ENCODE assay signal across 23 cellular contexts in genomic region chr2:121408641-121409040, GRCh38.
A peak's percentile ranks its signal among the peaks of the same experiment; 100 is the strongest.
DNase-seq lines count a peak whose midpoint lies in the region; ATAC-seq and TF ChIP-seq lines count a peak whose summit lies in the region.
"Had no signal": no experiment of that assay in that cellular context is flagged by ENCODE, and none has a peak within 500 bp of the region (broad histone marks: within the 10 kb centered on the region; RNA-seq: fewer than 3 reads in every experiment).

No MANE protein-coding gene starts in this region.

- no peak for ATAC-seq in natural killer cell
- no peak for ATAC-seq in natural killer cell treated with Interleukin-12 subunit alpha and Interleukin-12 subunit beta and Interleukin-15 and Interleukin-18, amount 100 ng/mL, for 72 hours
- ATAC-seq in T-cell (replicated peaks in 1 of 4): no peak
- ATAC-seq: HepG2, T-helper 17 cell had no signal

- H3K36me3 ChIP-seq in brain microvascular endothelial cell (replicated peaks): peaks cover 7% of the 10 kb centered on the region

- DNase-seq in natural killer cell (no peak), brain microvascular endothelial cell (no peak), fibroblast of peridontal ligament (ENCODE audit: extremely low read depth) (peak; percentile 32), stromal cell of bone marrow (ENCODE audit: low read depth) (peak; percentile 8), T-cell (no peak), CD14-positive monocyte (ENCODE audit: low spot score) (no peak)
- no peak for DNase-seq in natural killer cell treated with Interleukin-12 subunit alpha and Interleukin-12 subunit beta and Interleukin-15 and Interleukin-18, amount 100 ng/mL, for 72 hours (ENCODE audit: low spot score)
- DNase-seq in activated CD4-positive, alpha-beta T cell treated with anti-CD3 and anti-CD28 coated beads for 4 hours: no peak
- DNase-seq: activated naive CD4-positive, alpha-beta T cell treated with anti-CD3 and anti-CD28 coated beads, Interleukin-2, amount 10 ng/mL, durations not matched to agents 7 days and 5 days; Caco-2; effector CD8-positive, alpha-beta T cell; glutamatergic neuron; mammary epithelial cell; NCI-H1048; NCI-H2029; NCI-H526 treated with DMSO at 0.1 percent for 48 hours; T-helper 17 cell had no signal

- H3K4me3 Mint-ChIP-seq in natural killer cell (no peak overlapping the region), T-cell (no peak overlapping the region), CD14-positive monocyte (no peak overlapping the region)
- H3K4me3 Mint-ChIP-seq in natural killer cell treated with Interleukin-12 subunit alpha and Interleukin-12 subunit beta and Interleukin-15 and Interleukin-18, amount 100 ng/mL, for 72 hours: no peak overlapping the region
- H3K4me3 Mint-ChIP-seq: activated naive CD4-positive, alpha-beta T cell treated with anti-CD3 and anti-CD28 coated beads, Interleukin-2, amount 10 ng/mL, durations not matched to agents 7 days and 5 days; T-helper 17 cell had no signal

- H3K27me3 Mint-ChIP-seq in natural killer cell (ENCODE audit: low read depth in 2 of 2) (no peaks in the 10 kb centered on the region), T-cell (no peaks in the 10 kb centered on the region), CD14-positive monocyte (ENCODE audit: low read depth in 3 of 3) (no peaks in the 10 kb centered on the region)
- no peaks in the 10 kb centered on the region for H3K27me3 Mint-ChIP-seq in natural killer cell treated with Interleukin-12 subunit alpha and Interleukin-12 subunit beta and Interleukin-15 and Interleukin-18, amount 100 ng/mL, for 72 hours
- H3K27me3 Mint-ChIP-seq: activated naive CD4-positive, alpha-beta T cell treated with anti-CD3 and anti-CD28 coated beads, Interleukin-2, amount 10 ng/mL, durations not matched to agents 7 days and 5 days; T-helper 17 cell had no signal

- POLR2A ChIA-PET in T-cell (lab: Charles Lee): no interaction called here

- H3K36me3 Mint-ChIP-seq in natural killer cell (peaks cover 26% of the 10 kb centered on the region), T-cell (peaks cover 47% of the 10 kb centered on the region), CD14-positive monocyte (peaks cover 60 to 73% of the 10 kb centered on the region in 2 donors)
- peaks cover 10% of the 10 kb centered on the region for H3K36me3 Mint-ChIP-seq in natural killer cell treated with Interleukin-12 subunit alpha and Interleukin-12 subunit beta and Interleukin-15 and Interleukin-18, amount 100 ng/mL, for 72 hours

- H3K9me3 Mint-ChIP-seq in natural killer cell (no peaks in the 10 kb centered on the region), T-cell (no peaks in the 10 kb centered on the region), CD14-positive monocyte (no peaks in the 10 kb centered on the region)
- H3K9me3 Mint-ChIP-seq in natural killer cell treated with Interleukin-12 subunit alpha and Interleukin-12 subunit beta and Interleukin-15 and Interleukin-18, amount 100 ng/mL, for 72 hours: no peaks in the 10 kb centered on the region
- H3K9me3 Mint-ChIP-seq: activated naive CD4-positive, alpha-beta T cell treated with anti-CD3 and anti-CD28 coated beads, Interleukin-2, amount 10 ng/mL, durations not matched to agents 7 days and 5 days had no signal

- peaks cover 3 to 7% of the 10 kb centered on the region in 2 donors for H3K4me1 Mint-ChIP-seq in natural killer cell
- peaks cover 0 to 7% of the 10 kb centered on the region in 2 donors for H3K4me1 Mint-ChIP-seq in natural killer cell treated with Interleukin-12 subunit alpha and Interleukin-12 subunit beta and Interleukin-15 and Interleukin-18, amount 100 ng/mL, for 72 hours (ENCODE audit: low read depth in 2 of 2)
- H3K4me1 Mint-ChIP-seq in T-cell: no peaks in the 10 kb centered on the region
- no peaks in the 10 kb centered on the region for H3K4me1 Mint-ChIP-seq in CD14-positive monocyte
- H3K4me1 Mint-ChIP-seq: activated naive CD4-positive, alpha-beta T cell treated with anti-CD3 and anti-CD28 coated beads, Interleukin-2, amount 10 ng/mL, durations not matched to agents 7 days and 5 days had no signal

- no peak overlapping the region for H3K4me3 ChIP-seq in brain microvascular endothelial cell (ENCODE audit: low read depth, low read length)
- H3K4me3 ChIP-seq: ascending aorta, esophagus muscularis mucosa, SJSA1, smooth muscle cell had no signal

- CTCF ChIA-PET in T-cell (lab: Charles Lee): no interaction called here

- no peak for TF ChIP-seq CTCF in natural killer cell (IDR thresholded peaks at IDR 0.05)
- no peak for TF ChIP-seq CTCF in brain microvascular endothelial cell (IDR thresholded peaks at IDR 0.05; ENCODE audit: low read depth, low read length, missing control alignments)
- TF ChIP-seq CTCF in CD14-positive monocyte (IDR thresholded peaks at IDR 0.05): no peak

- H3K27ac ChIP-seq in brain microvascular endothelial cell: peak overlapping the region; percentile 29
- H3K27ac ChIP-seq: ascending aorta, esophagus muscularis mucosa, neutrophil, SJSA1 had no signal

- intact Hi-C loops in natural killer cell (cut with micrococcal nuclease): no loop called here
- intact Hi-C loops in CD14-positive monocyte (cut with micrococcal nuclease): loop anchor here in 1 of 2 donors (10.0 kb wide), 1 partner anchor 306 kb away; no protein-coding TSS in a partner anchor

- no peaks in the 10 kb centered on the region for H3K27me3 ChIP-seq in brain microvascular endothelial cell (replicated peaks)
- H3K27me3 ChIP-seq: ascending aorta, esophagus muscularis mucosa, neutrophil, SJSA1 had no signal

- in situ Hi-C loops in brain microvascular endothelial cell (cut with HindIII; ENCODE audit: low pct_ligation_motif_present, low sequenced_read_pairs): no loop called here

- peak overlapping the region; percentile 12 to 21 for H3K27ac Mint-ChIP-seq in natural killer cell
- H3K27ac Mint-ChIP-seq in natural killer cell treated with Interleukin-12 subunit alpha and Interleukin-12 subunit beta and Interleukin-15 and Interleukin-18, amount 100 ng/mL, for 72 hours: no peak overlapping the region
- H3K27ac Mint-ChIP-seq in T-cell: no peak overlapping the region
- H3K27ac Mint-ChIP-seq in CD14-positive monocyte: no peak overlapping the region
- H3K27ac Mint-ChIP-seq: activated naive CD4-positive, alpha-beta T cell treated with anti-CD3 and anti-CD28 coated beads, Interleukin-2, amount 10 ng/mL, durations not matched to agents 7 days and 5 days; T-helper 17 cell had no signal

Comparison
In these comparisons a context has a peak if more than half of its experiments do, and no peak if none do; other contexts are left out.
1. H3K27ac Mint-ChIP-seq: peak in natural killer cell (2 of 2); none in natural killer cell treated with Interleukin-12 subunit alpha and Interleukin-12 subunit beta and Interleukin-15 and Interleukin-18, amount 100 ng/mL, for 72 hours (0 of 2), T-cell (0 of 2) and CD14-positive monocyte (0 of 7).
2. DNase-seq: peak in fibroblast of peridontal ligament (single experiment) and stromal cell of bone marrow (single experiment); none in natural killer cell (single experiment), natural killer cell treated with Interleukin-12 subunit alpha and Interleukin-12 subunit beta and Interleukin-15 and Interleukin-18, amount 100 ng/mL, for 72 hours (single experiment), brain microvascular endothelial cell (single experiment), activated CD4-positive, alpha-beta T cell treated with anti-CD3 and anti-CD28 coated beads for 4 hours (0 of 2), T-cell (0 of 34) and CD14-positive monocyte (single experiment).